In genomic region chr1:56967900-56968832, GRCh38 we compare ENCODE assay signal across 2 cellular contexts.
TF ChIP-seq lines count a peak whose summit lies in the region.

No MANE protein-coding gene starts in this region.

TF ChIP-seq in HCT116, 20 proteins besides CTCF, POLR2A, EP300 and RAD21 (continued from another document):
- TF ChIP-seq ZBTB33 (IDR thresholded peaks at IDR 0.05; ENCODE audit: extremely low read depth, insufficient replicate concordance, low read length) (no peak), CBX3 (IDR thresholded peaks at IDR 0.05; ENCODE audit: low read depth) (no peak), EGR1 (IDR thresholded peaks at IDR 0.05; ENCODE audit: low read depth) (no peak), SRF (IDR thresholded peaks at IDR 0.05; ENCODE audit: low read depth) (no peak), YY1 (IDR thresholded peaks at IDR 0.05; ENCODE audit: extremely low read depth, insufficient replicate concordance, low read depth, low read length) (no peak), REST (IDR thresholded peaks at IDR 0.05; ENCODE audit: low read depth) (no peak), SIN3A (IDR thresholded peaks at IDR 0.05; ENCODE audit: low read depth) (no peak), MAX (IDR thresholded peaks at IDR 0.05) (no peak)

TF ChIP-seq in K562, 482 proteins besides CTCF, POLR2A, EP300 and RAD21 (continued from another document):
- TF ChIP-seq RERE (CRISPR knock-in tag; IDR thresholded peaks at IDR 0.05; ENCODE audit: borderline replicate concordance) (no peak), ZBTB40 (IDR thresholded peaks at IDR 0.05) (no peak), ZBTB40 (CRISPR knock-in tag; IDR thresholded peaks at IDR 0.05) (no peak), ZNF318 (IDR thresholded peaks at IDR 0.05; ENCODE audit: borderline replicate concordance in 1 of 2, low read depth in 1 of 2) (no peak), SMC3 (conservative IDR thresholded peaks at IDR 0.05; ENCODE audit: insufficient read depth, low read depth, low read length) (peak; percentile 67; the same call in 1 of the 2 replicates), MAZ (CRISPR knock-in tag; conservative IDR thresholded peaks at IDR 0.05 in 1 of 2, IDR thresholded peaks at IDR 0.05 in 1 of 2) (peak in 1 of 2 experiments; percentile 52; a peak in 1 of 4 replicates), POLR2AphosphoS2 (IDR thresholded peaks at IDR 0.05; ENCODE audit: low read length) (no peak), KDM2B (CRISPR knock-in tag; IDR thresholded peaks at IDR 0.05) (no peak), ZFX (CRISPR knock-in tag; IDR thresholded peaks at IDR 0.05) (no peak), ATF2 (CRISPR knock-in tag; IDR thresholded peaks at IDR 0.05) (no peak), MXI1 (IDR thresholded peaks at IDR 0.05; ENCODE audit: low read depth, low read length) (no peak), CHD4 (IDR thresholded peaks at IDR 0.05; ENCODE audit: insufficient read depth, insufficient replicate concordance, low read depth, low read length, poor library complexity, severe bottlenecking) (no peak), ZBTB11 (CRISPR knock-in tag; IDR thresholded peaks at IDR 0.05) (no peak), HMG20B (CRISPR knock-in tag; IDR thresholded peaks at IDR 0.05) (no peak), ZNF75A (CRISPR knock-in tag; IDR thresholded peaks at IDR 0.05) (no peak), YY1 (IDR thresholded peaks at IDR 0.05; ENCODE audit: borderline replicate concordance in 1 of 3, control insufficient read depth in 1 of 3, extremely low read depth in 1 of 3, insufficient read depth in 3 of 3, insufficient read length in 1 of 3, insufficient replicate concordance in 2 of 3, low read depth in 1 of 3, low read length in 2 of 3) (no peak)
